ENCODE assay signal across 19 cellular contexts in the genomic region with DNA sequence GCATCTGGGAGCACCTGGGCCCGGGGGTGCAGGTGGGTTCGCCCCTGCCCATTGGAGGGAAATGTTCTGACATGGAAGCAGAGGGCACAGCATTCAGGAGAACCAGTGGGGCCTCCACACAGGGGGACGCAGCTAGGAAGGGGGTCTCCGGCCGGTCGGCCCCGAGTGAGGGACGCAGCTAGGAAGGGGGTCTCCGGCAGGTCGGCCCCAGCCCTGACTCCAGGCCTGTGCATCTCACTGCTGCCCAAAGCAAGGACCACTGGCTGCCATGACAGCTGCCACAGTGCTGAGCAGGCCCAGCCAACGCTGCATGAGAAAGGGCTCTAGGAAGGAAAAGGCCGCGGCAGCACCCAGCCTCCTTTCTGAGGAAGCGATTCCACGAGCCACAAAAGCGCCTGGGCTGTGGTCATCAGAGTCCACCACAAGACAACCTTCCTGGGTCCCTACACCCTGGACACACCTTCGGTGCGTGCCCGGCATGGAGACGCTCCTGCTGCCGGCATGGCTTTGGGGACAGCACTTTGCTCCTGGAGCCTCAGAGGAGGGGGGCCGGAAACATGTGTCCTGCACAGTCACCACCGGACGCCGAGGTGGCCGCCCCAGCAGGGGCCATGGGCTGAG. TPM values are rescaled to one million over a fixed set of nuclear protein-coding genes. Genes with fewer than 3 reads are reported as not detected.
A peak's percentile ranks its signal among the peaks of the same experiment; 100 is the strongest.
DNase-seq lines count a peak whose midpoint lies in the region; ATAC-seq lines count a peak whose summit lies in the region.
"Had no signal": no experiment of that assay in that cellular context is flagged by ENCODE, and none has a peak within 500 bp of the region (broad histone marks: within the 10 kb centered on the region; RNA-seq: fewer than 3 reads in every experiment).

No MANE protein-coding gene starts in this region.

- H3K4me1 ChIP-seq in skeletal muscle satellite cell (ENCODE audit: control insufficient read depth, insufficient read depth, low read length), result peaks cover 74% of the 10 kb centered on the region
- H3K4me1 ChIP-seq: HAP-1 had no signal

- H3K27ac Mint-ChIP-seq in activated T-cell treated with anti-CD3 and anti-CD28 coated beads, Interleukin-2, amount 50 U/mL, for 72 hours, result peak overlapping the region; percentile 68
- H3K27ac Mint-ChIP-seq in immature natural killer cell, result peak overlapping the region; percentile 72 to 98 (median 94)
- H3K27ac Mint-ChIP-seq: T-helper 2 cell treated with Interferon-gamma antibody and Interleukin-4, amounts not matched to agents 5 μg/mL and 100 μg/mL, for 36 hours had no signal

- peak overlapping the region; percentile 2 for H3K4me3 ChIP-seq in skeletal muscle satellite cell (ENCODE audit: low read length)
- H3K4me3 ChIP-seq: HAP-1, ovary had no signal

- peak overlapping the region in 1 of 2 donors; percentile 68 for H3K4me3 Mint-ChIP-seq in activated T-cell treated with anti-CD3 and anti-CD28 coated beads, Interleukin-2, amount 50 U/mL, for 72 hours
- H3K4me3 Mint-ChIP-seq in immature natural killer cell, result peak overlapping the region; percentile 65 to 76 (median 68)
- H3K4me3 Mint-ChIP-seq: T-helper 2 cell treated with Interferon-gamma antibody and Interleukin-4, amounts not matched to agents 5 μg/mL and 100 μg/mL, for 36 hours had no signal

- no peaks in the 10 kb centered on the region for H3K27me3 ChIP-seq in skeletal muscle satellite cell (ENCODE audit: control insufficient read depth, insufficient read depth, low read length)
- H3K27me3 ChIP-seq: ovary had no signal

- H3K4me1 Mint-ChIP-seq in activated T-cell treated with anti-CD3 and anti-CD28 coated beads, Interleukin-2, amount 50 U/mL, for 72 hours (ENCODE audit: low read depth), result peaks cover 75% of the 10 kb centered on the region
- peaks cover 83 to 92% of the 10 kb centered on the region in 2 donors for H3K4me1 Mint-ChIP-seq in immature natural killer cell

- H3K27me3 Mint-ChIP-seq in activated T-cell treated with anti-CD3 and anti-CD28 coated beads, Interleukin-2, amount 50 U/mL, for 72 hours (ENCODE audit: low read depth), result no peaks in the 10 kb centered on the region
- peaks cover 33 to 63% (median 40%) of the 10 kb centered on the region in 3 donors for H3K27me3 Mint-ChIP-seq in immature natural killer cell (ENCODE audit: low read depth in 3 of 3)

- peaks cover 0 to 3% of the 10 kb centered on the region in 2 donors for H3K9me3 Mint-ChIP-seq in activated T-cell treated with anti-CD3 and anti-CD28 coated beads, Interleukin-2, amount 50 U/mL, for 72 hours
- H3K9me3 Mint-ChIP-seq in immature natural killer cell, result peaks cover 0 to 3% (median 0%) of the 10 kb centered on the region in 6 donors

- no peaks in the 10 kb centered on the region for H3K36me3 ChIP-seq in skeletal muscle satellite cell (ENCODE audit: insufficient read depth, low read length)
- H3K36me3 ChIP-seq: HAP-1, ovary had no signal

- DNase-seq in activated T-cell treated with anti-CD3 and anti-CD28 coated beads, Interleukin-2, amount 50 U/mL, for 72 hours, result no peak
- DNase-seq in activated T-cell treated with anti-CD3 and anti-CD28 coated beads, Interleukin-2, amount 50 U/mL, for 1 hour, result no peak
- DNase-seq in MV-4-11 (lab: John Stamatoyannopoulos, UW) (peak; percentile 28), immature natural killer cell (peak in 2 of 3 donors; percentile 20 to 26), GM03348 (ENCODE audit: low spot score) (no peak), NAMALWA (ENCODE audit: low spot score) (no peak), NCI-H526 (lab: John Stamatoyannopoulos, UW) (no peak)
- DNase-seq: activated CD4-positive, alpha-beta T cell treated with anti-CD3 and anti-CD28 coated beads for 48 hours; activated effector memory CD4-positive, alpha-beta T cell treated with Interleukin-2 at 50 U/mL for 16 hours; DMS 273 treated with DMSO at 0.1 percent for 48 hours; NCI-H2081 treated with DMSO at 0.1 percent for 48 hours; NCI-H82; stimulated activated CD4-positive, alpha-beta T cell treated with anti-CD3 and anti-CD28 coated beads, Interleukin-12 subunit alpha, Interleukin-12 subunit beta, amount 100 ng/mL, for 4 hours had no signal

- no peak for ATAC-seq in activated T-cell treated with anti-CD3 and anti-CD28 coated beads, Interleukin-2, amount 50 U/mL, for 72 hours (replicated peaks in 1 of 2)

- H3K9ac ChIP-seq in skeletal muscle satellite cell (ENCODE audit: low read depth, low read length), result peak overlapping the region; percentile 44

- peak overlapping the region; percentile 50 for H3K4me2 ChIP-seq in skeletal muscle satellite cell (ENCODE audit: low read length)

- peaks cover 10 to 11% of the 10 kb centered on the region in 2 donors for H3K36me3 Mint-ChIP-seq in activated T-cell treated with anti-CD3 and anti-CD28 coated beads, Interleukin-2, amount 50 U/mL, for 72 hours (ENCODE audit: insufficient read depth in 2 of 2)
- peaks cover 11 to 26% (median 15%) of the 10 kb centered on the region in 3 donors for H3K36me3 Mint-ChIP-seq in immature natural killer cell

- H3K9me3 ChIP-seq in skeletal muscle satellite cell (replicated peaks; ENCODE audit: low read length), result no peaks in the 10 kb centered on the region
- H3K9me3 ChIP-seq: HAP-1, ovary had no signal

RNA-seq across cellular contexts. Expression of a gene that starts 9.7 kb away (rescaled TPM):
- total RNA-seq in activated T-cell treated with anti-CD3 and anti-CD28 coated beads, Interleukin-2, amount 50 U/mL, for 72 hours, result 10 to 100 TPM; 39.2 to 48.9 TPM
- 100 to 1,000 TPM in 1 of 3 donors, 10 to 100 TPM in 2; 37.4 to 153 (median 64.8) TPM for polyA plus RNA-seq in immature natural killer cell
- total RNA-seq in skeletal muscle satellite cell (2012; rRNA removed), result 33.2 and 35.2 TPM in 2 replicates

RNA-seq across cellular contexts. Expression of a gene that starts 56.4 kb away (rescaled TPM):
- 1 to 10 TPM in 1 of 2 donors, under 1 TPM in 1; 0.36 to 1.1 TPM for total RNA-seq in activated T-cell treated with anti-CD3 and anti-CD28 coated beads, Interleukin-2, amount 50 U/mL, for 72 hours
- 1 to 10 TPM in 1 of 3 donors, under 1 TPM in 2; 0.40 to 1.0 (median 0.44) TPM for polyA plus RNA-seq in immature natural killer cell
- 0.25 TPM in 1 of 2 replicates, not detected in the other for total RNA-seq in skeletal muscle satellite cell (2012; rRNA removed)
- total RNA-seq: lung microvascular endothelial cell, subcutaneous adipose tissue had no signal
- polyA plus RNA-seq: ovary had no signal

Comparison
In these comparisons a context has a peak if more than half of its experiments do, and no peak if none do; other contexts are left out.
1. DNase-seq: peak in MV-4-11 (single experiment) and immature natural killer cell (2 of 3); none in activated T-cell treated with anti-CD3 and anti-CD28 coated beads, Interleukin-2, amount 50 U/mL, for 72 hours (0 of 2), activated T-cell treated with anti-CD3 and anti-CD28 coated beads, Interleukin-2, amount 50 U/mL, for 1 hour (single experiment), GM03348 (single experiment), NAMALWA (single experiment) and NCI-H526 (0 of 2).